Comparison of ENCODE assay signal across 10 cellular contexts in the genomic region with DNA sequence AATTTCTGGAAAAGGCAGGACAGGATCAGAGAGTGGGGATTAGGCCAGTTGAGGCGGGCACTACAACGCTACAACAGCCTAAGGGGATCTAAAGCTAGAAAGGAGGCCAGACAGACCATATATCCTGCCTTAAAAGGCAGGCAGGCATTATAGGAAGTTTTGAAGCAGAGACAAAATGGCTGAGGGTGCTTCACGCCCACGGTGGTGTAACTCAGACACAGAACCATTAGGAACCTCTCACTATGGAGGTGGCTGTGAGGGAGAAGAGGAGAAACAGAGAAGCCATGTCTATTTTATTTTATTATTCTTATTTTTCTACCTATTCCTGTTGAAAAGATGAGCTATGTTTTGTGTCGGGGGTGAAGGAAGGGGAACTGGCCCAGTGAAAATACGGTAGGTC. TPM values are rescaled to one million over a fixed set of nuclear protein-coding genes. Genes with fewer than 3 reads are reported as not detected.
A peak's percentile ranks its signal among the peaks of the same experiment; 100 is the strongest.
DNase-seq lines count a peak whose midpoint lies in the region; ATAC-seq and TF ChIP-seq lines count a peak whose summit lies in the region.
"Had no signal": no experiment of that assay in that cellular context is flagged by ENCODE, and none has a peak within 500 bp of the region (broad histone marks: within the 10 kb centered on the region; RNA-seq: fewer than 3 reads in every experiment).

No MANE protein-coding gene starts in this region.

- H3K27me3 ChIP-seq in DND-41 (ENCODE audit: insufficient read depth, low read length, poor library complexity) (no peaks in the 10 kb centered on the region), OCI-LY3 (ENCODE audit: low read depth, low read length) (no peaks in the 10 kb centered on the region), dorsolateral prefrontal cortex (no peaks in the 10 kb centered on the region)

- peak overlapping the region; percentile 76 for H2AFZ ChIP-seq in DND-41 (ENCODE audit: low read depth, low read length)
- peak overlapping the region; percentile 24; the same call in 1 of the 2 replicates for H2AFZ ChIP-seq in OCI-LY3 (ENCODE audit: low read depth, low read length)

- H4K20me1 ChIP-seq in DND-41 (ENCODE audit: insufficient read depth, low read length) (no peaks in the 10 kb centered on the region), OCI-LY3 (ENCODE audit: insufficient read depth, low read length) (no peaks in the 10 kb centered on the region)

- H3K36me3 ChIP-seq in DND-41 (ENCODE audit: insufficient read depth, low read length), result peaks cover 3% of the 10 kb centered on the region
- peaks cover 2% of the 10 kb centered on the region for H3K36me3 ChIP-seq in OCI-LY3 (replicated peaks; ENCODE audit: low read depth, low read length)

- no peak for ATAC-seq in DND-41 (ENCODE audit: insufficient read depth, low read depth)
- ATAC-seq in HG03521 (IDR thresholded peaks at IDR 0.05; ENCODE audit: unreplicated experiment), result no peak

- DNase-seq in DND-41 (no peak), dorsolateral prefrontal cortex (no peak), progenitor cell of endocrine pancreas (ENCODE audit: low spot score, unreplicated experiment) (no peak), NCI-H2107 (lab: John Stamatoyannopoulos, UW) (no peak), cortex of kidney (lab: John Stamatoyannopoulos, UW) (no peak)
- DNase-seq: H9, NCI-H1092 had no signal

- no peak for TF ChIP-seq CTCF in DND-41 (IDR thresholded peaks at IDR 0.05; ENCODE audit: borderline replicate concordance, extremely low read depth, low read length, poor library complexity, severe bottlenecking)
- no peak for TF ChIP-seq CTCF in OCI-LY3 (IDR thresholded peaks at IDR 0.05; ENCODE audit: low read depth, low read length)
- no peak for TF ChIP-seq CTCF in dorsolateral prefrontal cortex (IDR thresholded peaks at IDR 0.05 in 54 of 56, conservative IDR thresholded peaks at IDR 0.05 in 2 of 56; ENCODE audit: low read depth in 1 of 56, partially characterized antibody in 56 of 56)
- no peak for TF ChIP-seq CTCF in progenitor cell of endocrine pancreas (IDR thresholded peaks at IDR 0.05; ENCODE audit: unreplicated experiment)

- no peaks in the 10 kb centered on the region for H3K36me3 Mint-ChIP-seq in progenitor cell of endocrine pancreas (ENCODE audit: insufficient read depth)

- peak overlapping the region; percentile 65 for H3K27ac ChIP-seq in DND-41 (ENCODE audit: low read length)
- peak overlapping the region; percentile 82 for H3K27ac ChIP-seq in OCI-LY3 (ENCODE audit: low read length)
- peak overlapping the region in 53 of 59 donors; percentile 8 to 97 (median 86) for H3K27ac ChIP-seq in dorsolateral prefrontal cortex

- intact Hi-C loops in dorsolateral prefrontal cortex (cut with DNase I), result loop anchor here in 1 of 2 donors (5.0 kb wide), 1 partner anchor 70 kb away; a partner anchor contains a TSS

- no peak overlapping the region for H3K4me3 Mint-ChIP-seq in progenitor cell of endocrine pancreas (ENCODE audit: low read depth)
- H3K4me3 Mint-ChIP-seq: H9, type B pancreatic cell had no signal

- H3K4me1 Mint-ChIP-seq in progenitor cell of endocrine pancreas (ENCODE audit: low read depth), result peaks cover 17% of the 10 kb centered on the region

- peak overlapping the region; percentile 82 for H3K9ac ChIP-seq in DND-41 (ENCODE audit: low read depth, low read length)
- no peak overlapping the region; the same call in 1 of the 2 replicates for H3K9ac ChIP-seq in OCI-LY3 (ENCODE audit: low read length)

- H3K4me2 ChIP-seq in DND-41 (ENCODE audit: insufficient read depth, low read length) (no peak overlapping the region), OCI-LY3 (ENCODE audit: low read length) (no peak overlapping the region)

- H3K9me3 ChIP-seq in DND-41 (ENCODE audit: insufficient read depth, low read length, severe bottlenecking), result no peaks in the 10 kb centered on the region
- no peaks in the 10 kb centered on the region for H3K9me3 ChIP-seq in OCI-LY3 (ENCODE audit: insufficient read depth, low read length)

- no peak overlapping the region for H3K4me3 ChIP-seq in DND-41 (ENCODE audit: low read depth in 1 of 2, low read length in 2 of 2)
- no peak overlapping the region for H3K4me3 ChIP-seq in OCI-LY3 (ENCODE audit: low read length)
- H3K4me3 ChIP-seq in dorsolateral prefrontal cortex, result no peak overlapping the region

- H3K4me1 ChIP-seq in DND-41 (ENCODE audit: insufficient read depth, low read length) (peaks cover 42% of the 10 kb centered on the region), OCI-LY3 (ENCODE audit: low read length) (peaks cover 60% of the 10 kb centered on the region)

- no peaks in the 10 kb centered on the region for H3K27me3 Mint-ChIP-seq in progenitor cell of endocrine pancreas
- H3K27me3 Mint-ChIP-seq: type B pancreatic cell had no signal

- peak overlapping the region; percentile 5 for H3K27ac Mint-ChIP-seq in progenitor cell of endocrine pancreas
- H3K27ac Mint-ChIP-seq: H9, type B pancreatic cell had no signal

- peaks cover 49% of the 10 kb centered on the region for H3K79me2 ChIP-seq in DND-41 (ENCODE audit: insufficient read depth, low read length)
- H3K79me2 ChIP-seq in OCI-LY3 (ENCODE audit: low read length), result peaks cover 41% of the 10 kb centered on the region

- no peaks in the 10 kb centered on the region for H3K9me3 Mint-ChIP-seq in progenitor cell of endocrine pancreas (ENCODE audit: low read depth)
- H3K9me3 Mint-ChIP-seq: H9, type B pancreatic cell had no signal

RNA-seq across cellular contexts. Expression of a gene that starts 2.1 kb away (rescaled TPM):
- total RNA-seq in dorsolateral prefrontal cortex (10 to 100 TPM; 57.2 to 94.0 (median 74.4) TPM), progenitor cell of endocrine pancreas (55.1 and 56.6 TPM in 2 replicates)

RNA-seq across cellular contexts. Expression of a gene that starts 16.2 kb away (rescaled TPM):
- total RNA-seq in dorsolateral prefrontal cortex, result 100 to 1,000 TPM in 116 of 120 experiments, 10 to 100 TPM in 4; 82.0 to 191 (median 135) TPM
- 130 TPM in 2 replicates for total RNA-seq in progenitor cell of endocrine pancreas
